ENCODE assay signal across 17 cellular contexts in genomic region chr10:49194212-49194920, GRCh38. TPM values are rescaled to one million over a fixed set of nuclear protein-coding genes. Genes with fewer than 3 reads are reported as not detected.
DNase-seq lines count a peak whose midpoint lies in the region; ATAC-seq, FAIRE-seq and TF ChIP-seq lines count a peak whose summit lies in the region.
"Had no signal": no experiment of that assay in that cellular context is flagged by ENCODE, and none has a peak within 500 bp of the region (broad histone marks: within the 10 kb centered on the region; RNA-seq: fewer than 3 reads in every experiment).

No MANE protein-coding gene starts in this region.

- peaks cover 21 to 23% of the 10 kb centered on the region in 2 donors for H3K27me3 Mint-ChIP-seq in T-cell

- DNase-seq in left ventricle myocardium superior = no peak
- DNase-seq in right atrium auricular region (ENCODE audit: low spot score) = no peak
- no peak for DNase-seq in T-cell
- DNase-seq in upper lobe of right lung = no peak
- no peak for DNase-seq in urothelium cell line (ENCODE audit: low spot score)
- DNase-seq in T1000 (lab: John Stamatoyannopoulos, UW) = no peak
- DNase-seq: activated naive CD4-positive, alpha-beta T cell treated with Interleukin-2 at 50 U/mL for 16 hours; NCI-H1436; NCI-H226; substantia nigra had no signal

- H3K27ac Mint-ChIP-seq in T-cell = peak overlapping the region; percentile 84 to 95
- H3K27ac Mint-ChIP-seq: brain, progenitor cell of endocrine pancreas had no signal

- no peak for TF ChIP-seq CTCF in right atrium auricular region (IDR thresholded peaks at IDR 0.05)
- no peak for TF ChIP-seq CTCF in upper lobe of right lung (IDR thresholded peaks at IDR 0.05)

- peak overlapping the region in 1 of 3 donors; percentile 49 for H3K4me3 Mint-ChIP-seq in T-cell
- H3K4me3 Mint-ChIP-seq: brain had no signal

- H3K4me1 ChIP-seq in right atrium auricular region = peaks cover 0 to 10% of the 10 kb centered on the region in 2 donors
- peaks cover 10% of the 10 kb centered on the region for H3K4me1 ChIP-seq in upper lobe of right lung

- H3K9me3 Mint-ChIP-seq in T-cell = no peaks in the 10 kb centered on the region
- H3K9me3 Mint-ChIP-seq: brain had no signal

- no peaks in the 10 kb centered on the region for H3K36me3 Mint-ChIP-seq in T-cell
- H3K36me3 Mint-ChIP-seq: brain had no signal

- no peak overlapping the region for H3K4me3 ChIP-seq in right atrium auricular region
- no peak overlapping the region for H3K4me3 ChIP-seq in upper lobe of right lung
- H3K4me3 ChIP-seq: SK-N-MC had no signal

- intact Hi-C loops in left ventricle myocardium superior (cut with micrococcal nuclease) = no loop called here
- intact Hi-C loops in upper lobe of right lung (cut with DNase I) = no loop called here

- H3K9me3 ChIP-seq in right atrium auricular region (no peaks in the 10 kb centered on the region), upper lobe of right lung (no peaks in the 10 kb centered on the region)

- no peak for FAIRE-seq in urothelium cell line (lab: Jason Lieb, UNC)

- CTCF ChIA-PET in T-cell (lab: Charles Lee) = no interaction called here

- H3K36me3 ChIP-seq in right atrium auricular region = no peaks in the 10 kb centered on the region
- no peaks in the 10 kb centered on the region for H3K36me3 ChIP-seq in upper lobe of right lung

- peaks cover 0 to 39% (median 17%) of the 10 kb centered on the region in 3 donors for H3K4me1 Mint-ChIP-seq in T-cell
- H3K4me1 Mint-ChIP-seq: brain had no signal

- no peak overlapping the region for H3K27ac ChIP-seq in right atrium auricular region
- H3K27ac ChIP-seq in upper lobe of right lung = peak overlapping the region; percentile 59
- H3K27ac ChIP-seq: SK-N-MC had no signal

- peak; percentile 24 for ATAC-seq in left ventricle myocardium superior
- peak in 1 of 4 experiments; percentile 35 for ATAC-seq in T-cell (replicated peaks in 1 of 4)
- peak; percentile 36 for ATAC-seq in esophagus mucosa
- ATAC-seq in upper lobe of right lung = peak; percentile 33
- no peak for ATAC-seq in HG02763 (IDR thresholded peaks at IDR 0.05; ENCODE audit: unreplicated experiment)
- ATAC-seq: left lobe of liver had no signal

- H3K27me3 ChIP-seq in right atrium auricular region (no peaks in the 10 kb centered on the region), upper lobe of right lung (no peaks in the 10 kb centered on the region)

- POLR2A ChIA-PET in T-cell (lab: Charles Lee) = no interaction called here

RNA-seq across cellular contexts. Expression of gene TMEM273, which starts 6.2 kb away (rescaled TPM):
- total RNA-seq in left ventricle myocardium superior = 17.6 TPM
- 10 to 100 TPM; 14.3 to 14.8 TPM for total RNA-seq in right atrium auricular region
- total RNA-seq in T-cell = 10 to 100 TPM in 4 of 5 donors, 1 to 10 TPM in 1; 8.4 to 22.9 (median 15.6) TPM
- 3.8 TPM for total RNA-seq in esophagus mucosa
- 63.1 TPM for total RNA-seq in upper lobe of right lung
- total RNA-seq: LHCN-M2, progenitor cell of endocrine pancreas had no signal
